11 cellular contexts compared by ENCODE assay signal in genomic region chr1:207414606-207415108, GRCh38. TPM values are rescaled to one million over a fixed set of nuclear protein-coding genes. Genes with fewer than 3 reads are reported as not detected.
A peak's percentile ranks its signal among the peaks of the same experiment; 100 is the strongest.
DNase-seq lines count a peak whose midpoint lies in the region; ATAC-seq and TF ChIP-seq lines count a peak whose summit lies in the region.
"Had no signal": no experiment of that assay in that cellular context is flagged by ENCODE, and none has a peak within 500 bp of the region (broad histone marks: within the 10 kb centered on the region; RNA-seq: fewer than 3 reads in every experiment).

No MANE protein-coding gene starts in this region.

- H3K4me1 Mint-ChIP-seq in endothelial cell (ENCODE audit: unreplicated experiment), result peaks cover 3% of the 10 kb centered on the region
- H3K4me1 Mint-ChIP-seq: nephron progenitor cell had no signal

- peak; percentile 92 for ATAC-seq in HG02943 (IDR thresholded peaks at IDR 0.05; ENCODE audit: low read depth, unreplicated experiment)
- ATAC-seq: K562 had no signal

- H3K4me3 Mint-ChIP-seq in endothelial cell (ENCODE audit: unreplicated experiment), result no peak overlapping the region
- H3K4me3 Mint-ChIP-seq: nephron progenitor cell had no signal

- peak; percentile 66 for DNase-seq in GM19238 (ENCODE audit: insufficient read length, low spot score)
- DNase-seq in SKM-1 (lab: John Stamatoyannopoulos, UW; ENCODE audit: unreplicated experiment), result peak; percentile 88
- DNase-seq in stimulated activated CD8-positive, alpha-beta memory T cell treated with anti-CD3 and anti-CD28 coated beads, Interleukin-15, amount 100 ng/mL, for 48 hours (ENCODE audit: low read depth in 2 of 2), result peak; percentile 40 to 43
- no peak for DNase-seq in NCI-H524 treated with DMSO at 0.1 percent for 48 hours (lab: John Stamatoyannopoulos, UW)
- DNase-seq in pons (ENCODE audit: low spot score), result no peak
- DNase-seq in G401 (ENCODE audit: low spot score), result no peak
- no peak for DNase-seq in endothelial cell (ENCODE audit: low spot score)
- DNase-seq: nephron progenitor cell had no signal

- no peak overlapping the region for H3K27ac Mint-ChIP-seq in endothelial cell (ENCODE audit: unreplicated experiment)
- H3K27ac Mint-ChIP-seq: nephron progenitor cell had no signal

- in situ Hi-C loops in G401 (cut with HindIII; ENCODE audit: low sequenced_read_pairs), result no loop called here

- H3K9me3 Mint-ChIP-seq in endothelial cell (ENCODE audit: unreplicated experiment), result no peaks in the 10 kb centered on the region

- no peak for TF ChIP-seq CTCF in endothelial cell (IDR thresholded peaks at IDR 0.05; ENCODE audit: unreplicated experiment)

- H3K27me3 Mint-ChIP-seq in endothelial cell (ENCODE audit: unreplicated experiment), result no peaks in the 10 kb centered on the region

- H3K36me3 Mint-ChIP-seq in endothelial cell (ENCODE audit: low read depth, unreplicated experiment), result no peaks in the 10 kb centered on the region

RNA-seq across cellular contexts. Expression of gene CR2, which starts 39.5 kb away (rescaled TPM):
- total RNA-seq in G401 (2014; rRNA removed; shearing (Covaris generic)), result not detected in 2 replicates
- not detected for total RNA-seq in endothelial cell (ENCODE audit: unreplicated experiment)
- total RNA-seq: bronchial epithelial cell had no signal

Comparison
In these comparisons a context has a peak if more than half of its experiments do, and no peak if none do; other contexts are left out.
1. DNase-seq: peak in GM19238 (single experiment), SKM-1 (single experiment) and stimulated activated CD8-positive, alpha-beta memory T cell treated with anti-CD3 and anti-CD28 coated beads, Interleukin-15, amount 100 ng/mL, for 48 hours (2 of 2); none in NCI-H524 treated with DMSO at 0.1 percent for 48 hours (single experiment), pons (single experiment), G401 (single experiment) and endothelial cell (single experiment).